In the genomic region with DNA sequence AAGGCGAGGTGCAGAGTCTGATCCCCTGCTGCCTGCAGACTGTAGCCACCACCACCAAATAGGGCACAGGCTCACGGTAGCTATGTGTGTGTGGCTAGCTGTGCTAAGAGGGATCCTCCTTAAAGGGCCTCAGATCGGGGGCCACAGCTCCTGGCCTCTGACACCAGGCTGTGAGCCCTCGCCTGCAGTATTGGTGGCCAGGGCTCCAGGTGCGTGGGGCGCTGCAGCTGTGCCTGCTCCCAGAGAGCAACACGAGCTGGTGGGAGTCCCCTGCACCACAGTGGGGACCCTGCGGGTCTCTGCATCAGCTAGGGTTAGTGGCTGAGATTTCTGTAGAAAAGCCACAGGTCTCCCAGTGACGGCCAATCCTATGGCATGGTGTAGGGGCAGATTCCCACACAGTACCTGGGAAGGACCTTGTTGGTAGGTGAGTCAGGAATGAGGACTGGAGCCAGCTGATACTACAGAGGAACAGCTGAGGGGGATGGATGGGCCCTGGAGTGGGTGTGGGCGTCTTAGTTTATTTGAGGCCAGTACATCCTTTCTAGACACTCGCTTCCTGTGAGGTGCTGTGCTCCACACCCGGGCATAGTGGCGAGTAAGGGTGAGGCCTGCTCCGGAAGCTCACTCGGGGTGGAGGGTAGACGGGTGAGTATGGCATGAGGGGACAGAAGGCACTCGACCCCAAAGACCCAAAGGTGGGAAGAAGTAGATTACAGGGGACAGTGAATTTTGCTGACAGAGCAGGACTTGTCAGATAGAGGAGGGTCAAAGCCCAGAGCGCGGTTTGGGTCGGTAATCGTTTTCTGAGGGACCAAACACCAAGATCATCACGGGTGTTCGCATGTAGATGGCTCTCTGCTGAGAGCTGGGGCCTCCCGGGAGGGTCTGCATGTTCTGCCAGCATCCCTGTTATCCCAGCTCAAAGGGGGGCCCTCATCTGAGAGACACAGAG, we compare ENCODE assay signal across 18 cellular contexts.
A peak's percentile ranks its signal among the peaks of the same experiment; 100 is the strongest.
DNase-seq lines count a peak whose midpoint lies in the region; ATAC-seq and TF ChIP-seq lines count a peak whose summit lies in the region.
"Had no signal": no experiment of that assay in that cellular context is flagged by ENCODE, and none has a peak within 500 bp of the region (broad histone marks: within the 10 kb centered on the region; RNA-seq: fewer than 3 reads in every experiment).

No MANE protein-coding gene starts in this region.

- H3K4me2 ChIP-seq in H9 (ENCODE audit: insufficient read depth, insufficient read length, low read length) (no peak overlapping the region), IMR-90 (ENCODE audit: low read depth, low read length) (no peak overlapping the region), mesenchymal stem cell (ENCODE audit: low read length, poor library complexity, severe bottlenecking) (no peak overlapping the region)
- H3K4me2 ChIP-seq: GM23338 had no signal

- in situ Hi-C loops in IMR-90 (cut with MboI; ENCODE audit: low sequenced_read_pairs): no loop called here

- no peak overlapping the region for H3K4me3 ChIP-seq in IMR-90 (ENCODE audit: insufficient read depth, low read depth, low read length)
- no peak overlapping the region for H3K4me3 ChIP-seq in mesenchymal stem cell (ENCODE audit: insufficient read depth in 1 of 2, low read depth in 1 of 2, low read length in 2 of 2)
- H3K4me3 ChIP-seq in sigmoid colon: no peak overlapping the region
- no peak overlapping the region for H3K4me3 ChIP-seq in spleen
- H3K4me3 ChIP-seq: GM23338 had no signal

- DNase-seq in H9: no peak
- DNase-seq in IMR-90: no peak
- DNase-seq in mesenchymal stem cell: no peak
- DNase-seq in sigmoid colon: peak; percentile 45
- DNase-seq in islet precursor cell: no peak
- no peak for DNase-seq in spleen
- DNase-seq: AML-193, DMS79, NCI-H1417 treated with DMSO at 0.1 percent for 48 hours, NCI-H1930, NCI-H226, NCI-H524, NCI-H82, RPMI8226, SHP77 treated with DMSO at 0.1 percent for 48 hours had no signal

- H3K27ac Mint-ChIP-seq in H9: peak overlapping the region; percentile 48 to 74 (median 59); a peak in 4 of 7 replicates
- H3K27ac Mint-ChIP-seq: GM23338 had no signal

- H3K27me3 Mint-ChIP-seq in H9 (ENCODE audit: low read depth): no peaks in the 10 kb centered on the region

- no peak overlapping the region for H3K18ac ChIP-seq in H9 (ENCODE audit: insufficient read length, low read depth, low read length)
- H3K18ac ChIP-seq in IMR-90 (ENCODE audit: low read depth, low read length): no peak overlapping the region
- H3K18ac ChIP-seq in mesenchymal stem cell (ENCODE audit: low read depth in 1 of 2, low read length in 2 of 2): no peak overlapping the region

- H3K36me3 Mint-ChIP-seq in H9 (ENCODE audit: insufficient read depth in 1 of 3, low read depth in 3 of 3): peaks cover 3 to 19% (median 7%) of the 10 kb centered on the region in 3 experiments; a peak in 5 of 7 replicates

- H3K9me3 Mint-ChIP-seq in H9: no peaks in the 10 kb centered on the region
- H3K9me3 Mint-ChIP-seq: GM23338 had no signal

- H2BK120ac ChIP-seq in H9 (ENCODE audit: low read depth, low read length, poor library complexity, severe bottlenecking) (no peak overlapping the region), IMR-90 (ENCODE audit: low read depth, low read length) (no peak overlapping the region), mesenchymal stem cell (ENCODE audit: low read depth, low read length) (no peak overlapping the region)

- no peak overlapping the region for H3K56ac ChIP-seq in H9 (ENCODE audit: insufficient read length, low read depth, low read length)
- no peak overlapping the region for H3K56ac ChIP-seq in IMR-90 (ENCODE audit: extremely low read depth, insufficient read depth, low read length)

- H2BK5ac ChIP-seq in H9 (ENCODE audit: insufficient read length, low read length) (no peak overlapping the region), IMR-90 (ENCODE audit: low read depth, low read length, poor library complexity, severe bottlenecking) (no peak overlapping the region), mesenchymal stem cell (ENCODE audit: low read depth, low read length, poor library complexity, severe bottlenecking) (no peak overlapping the region)

- intact Hi-C loops in IMR-90 (cut with micrococcal nuclease) (no loop called here), sigmoid colon (cut with DNase I) (loop anchor here (5.0 kb wide), 1 partner anchor 58 kb away; no protein-coding TSS in a partner anchor), spleen (cut with DNase I; ENCODE audit: low total_unique reads) (no loop called here)

- H3K79me2 ChIP-seq in H9 (ENCODE audit: insufficient read depth, low read length): no peaks in the 10 kb centered on the region; the same call in 1 of the 2 replicates

- H3K4me1 ChIP-seq in H9 (ENCODE audit: insufficient read depth, low read length) (no peaks in the 10 kb centered on the region; the same call in 1 of the 2 replicates), IMR-90 (ENCODE audit: control insufficient read depth, insufficient read depth, low read length) (peaks cover 9% of the 10 kb centered on the region), mesenchymal stem cell (ENCODE audit: control insufficient read depth, insufficient read depth, low read depth, low read length) (peaks cover 28% of the 10 kb centered on the region), sigmoid colon (peaks cover 0 to 10% (median 0%) of the 10 kb centered on the region in 4 donors), spleen (peaks cover 0 to 31% (median 26%) of the 10 kb centered on the region in 6 donors)

- H3K27ac ChIP-seq in H9 (ENCODE audit: insufficient read length, low read depth, low read length) (no peak overlapping the region), IMR-90 (ENCODE audit: insufficient read depth, low read length) (no peak overlapping the region), mesenchymal stem cell (ENCODE audit: low read length, poor library complexity, severe bottlenecking) (no peak overlapping the region), sigmoid colon (no peak overlapping the region), spleen (no peak overlapping the region)
- H3K27ac ChIP-seq: C4-2B had no signal

- H3K4ac ChIP-seq in H9 (ENCODE audit: low read depth, low read length) (no peak overlapping the region), IMR-90 (ENCODE audit: low read depth, low read length) (no peak overlapping the region), mesenchymal stem cell (ENCODE audit: low read depth in 1 of 2, low read length in 2 of 2) (no peak overlapping the region)

- H3K9me3 ChIP-seq in H9 (ENCODE audit: control insufficient read depth, low read depth, low read length) (no peaks in the 10 kb centered on the region), IMR-90 (ENCODE audit: control insufficient read depth, insufficient read depth, low read length) (no peaks in the 10 kb centered on the region), mesenchymal stem cell (ENCODE audit: control insufficient read depth, low read length) (no peaks in the 10 kb centered on the region), sigmoid colon (no peaks in the 10 kb centered on the region), spleen (no peaks in the 10 kb centered on the region)

- H3K27me3 ChIP-seq in H9 (ENCODE audit: insufficient read depth, low read length) (no peaks in the 10 kb centered on the region), IMR-90 (ENCODE audit: control insufficient read depth, insufficient read depth, low read length) (no peaks in the 10 kb centered on the region), mesenchymal stem cell (ENCODE audit: control insufficient read depth in 1 of 2, insufficient read depth in 1 of 2, low read length in 2 of 2) (no peaks in the 10 kb centered on the region), sigmoid colon (no peaks in the 10 kb centered on the region), spleen (replicated peaks in 1 of 7) (no peaks in the 10 kb centered on the region)

- TF ChIP-seq POLR2A in IMR-90 (IDR thresholded peaks at IDR 0.05; ENCODE audit: low read depth, low read length) (no peak), sigmoid colon (IDR thresholded peaks at IDR 0.05) (no peak), spleen (IDR thresholded peaks at IDR 0.05) (no peak)

- no peak overlapping the region for H3K9ac ChIP-seq in H9 (ENCODE audit: extremely low read depth, insufficient read length, low read length)
- H3K9ac ChIP-seq in IMR-90 (ENCODE audit: low read depth, low read length): no peak overlapping the region
- H3K9ac ChIP-seq in mesenchymal stem cell (ENCODE audit: low read length): no peak overlapping the region

- no peak overlapping the region for H3K23ac ChIP-seq in H9 (ENCODE audit: insufficient read length, low read depth, low read length)
- H3K23ac ChIP-seq in IMR-90 (ENCODE audit: low read depth, low read length): no peak overlapping the region
- H3K23ac ChIP-seq in mesenchymal stem cell (ENCODE audit: low read length in 2 of 2): no peak overlapping the region

- CTCF ChIA-PET in IMR-90 (lab: Yijun Ruan, JAX): no interaction called here

- H4K91ac ChIP-seq in H9 (ENCODE audit: insufficient read length, low read depth, low read length): no peak overlapping the region
- no peak overlapping the region for H4K91ac ChIP-seq in IMR-90 (ENCODE audit: insufficient read depth, low read depth, low read length)
- no peak overlapping the region for H4K91ac ChIP-seq in mesenchymal stem cell (ENCODE audit: low read length)

- H4K20me1 ChIP-seq in H9 (ENCODE audit: control insufficient read depth, insufficient read depth, insufficient read length): no peaks in the 10 kb centered on the region
- H4K20me1 ChIP-seq in IMR-90 (ENCODE audit: insufficient read depth, low read length): peaks cover 7% of the 10 kb centered on the region

- no peak overlapping the region for H2BK12ac ChIP-seq in H9 (ENCODE audit: insufficient read length, low read depth, low read length)
- no peak overlapping the region for H2BK12ac ChIP-seq in mesenchymal stem cell (ENCODE audit: low read length in 2 of 2)

- TF ChIP-seq RAD21 in IMR-90 (IDR thresholded peaks at IDR 0.05; ENCODE audit: low read length): no peak

- ATAC-seq in IMR-90 (ENCODE audit: low read depth) (no peak), HG02678 (IDR thresholded peaks at IDR 0.05; ENCODE audit: unreplicated experiment) (no peak)
- ATAC-seq: GM23338 had no signal

- dilution Hi-C loops in IMR-90 (cut with HindIII; ENCODE audit: low sequenced_read_pairs, unreplicated experiment): no loop called here

- no peak for TF ChIP-seq CTCF in H9 (conservative IDR thresholded peaks at IDR 0.05)
- no peak for TF ChIP-seq CTCF in IMR-90 (conservative IDR thresholded peaks at IDR 0.05; ENCODE audit: low read depth, low read length)
- TF ChIP-seq CTCF in sigmoid colon (IDR thresholded peaks at IDR 0.05): no peak
- no peak for TF ChIP-seq CTCF in spleen (IDR thresholded peaks at IDR 0.05 in 8 of 11, conservative IDR thresholded peaks at IDR 0.05 in 3 of 11)

- no TSS peak for BruUV-seq in IMR-90 (replicated peaks; lab: Mats Ljungman, UMichigan)

- H3K23me2 ChIP-seq in H9 (ENCODE audit: insufficient read length, low read depth, low read length, poor library complexity, severe bottlenecking): no peaks in the 10 kb centered on the region

- H3K79me1 ChIP-seq in H9 (ENCODE audit: insufficient read depth, low read depth, low read length, poor library complexity, severe bottlenecking) (no peaks in the 10 kb centered on the region), IMR-90 (ENCODE audit: low read depth in 1 of 2, low read length in 2 of 2) (peaks cover 3 to 24% of the 10 kb centered on the region in 2 experiments; a peak in 3 of 4 replicates), mesenchymal stem cell (replicated peaks; ENCODE audit: low read length, poor library complexity, severe bottlenecking) (peaks cover 48% of the 10 kb centered on the region)

- H3T11ph ChIP-seq in H9 (ENCODE audit: low read length): no peak overlapping the region

- H3K4me3 Mint-ChIP-seq in H9: no peak overlapping the region
- H3K4me3 Mint-ChIP-seq: GM23338 had no signal

- peaks cover 24% of the 10 kb centered on the region; the same call in 1 of the 2 replicates for H3K9me1 ChIP-seq in IMR-90 (ENCODE audit: insufficient read depth, low read length)

- no peak overlapping the region for H2AK5ac ChIP-seq in H9 (ENCODE audit: insufficient read length, low read length)
- no peak overlapping the region for H2AK5ac ChIP-seq in IMR-90 (ENCODE audit: low read depth, low read length)
- no peak overlapping the region for H2AK5ac ChIP-seq in mesenchymal stem cell (ENCODE audit: low read length, severe bottlenecking)

- no peak overlapping the region for H2BK20ac ChIP-seq in H9 (ENCODE audit: low read depth, low read length, poor library complexity, severe bottlenecking)
- no peak overlapping the region for H2BK20ac ChIP-seq in IMR-90 (ENCODE audit: low read depth, low read length)

- H2AK9ac ChIP-seq in IMR-90 (replicated peaks; ENCODE audit: low read depth, low read length, poor library complexity): no peak overlapping the region

- no peak overlapping the region for H2BK15ac ChIP-seq in H9 (ENCODE audit: low read depth, low read length)
- H2BK15ac ChIP-seq in IMR-90 (ENCODE audit: low read depth, low read length): no peak overlapping the region
- H2BK15ac ChIP-seq in mesenchymal stem cell (ENCODE audit: low read depth, poor library complexity, severe bottlenecking): no peak overlapping the region

- peaks cover 14 to 15% of the 10 kb centered on the region in 2 experiments for H3K4me1 Mint-ChIP-seq in H9

- H3K36me3 ChIP-seq in IMR-90 (ENCODE audit: control insufficient read depth, insufficient read depth, low read length): peaks cover 18% of the 10 kb centered on the region
- peaks cover 34 to 45% of the 10 kb centered on the region in 2 experiments for H3K36me3 ChIP-seq in mesenchymal stem cell (ENCODE audit: control insufficient read depth in 1 of 2, insufficient read depth in 2 of 2, low read depth in 1 of 2, low read length in 2 of 2)
- H3K36me3 ChIP-seq in sigmoid colon: peaks cover 0 to 19% (median 6%) of the 10 kb centered on the region in 4 donors
- H3K36me3 ChIP-seq in spleen: peaks cover 4 to 76% (median 39%) of the 10 kb centered on the region in 6 donors

- no peak overlapping the region for H2AFZ ChIP-seq in H9 (ENCODE audit: low read length)
- H2AFZ ChIP-seq in IMR-90 (replicated peaks; ENCODE audit: low read length, poor library complexity): no peak overlapping the region
- H2AFZ ChIP-seq in mesenchymal stem cell (ENCODE audit: low read depth, low read length): no peak overlapping the region
- H2AFZ ChIP-seq: GM23338 had no signal

- no peak for TF ChIP-seq EP300 in sigmoid colon (IDR thresholded peaks at IDR 0.05)

- no peak overlapping the region for H4K5ac ChIP-seq in H9 (ENCODE audit: insufficient read length, low read depth, low read length)
- H4K5ac ChIP-seq in IMR-90 (ENCODE audit: low read depth, low read length): no peak overlapping the region

- H4K8ac ChIP-seq in H9 (replicated peaks; ENCODE audit: insufficient read length, low read depth, low read length) (no peak overlapping the region), IMR-90 (ENCODE audit: low read depth in 2 of 2, low read length in 2 of 2) (no peak overlapping the region), mesenchymal stem cell (ENCODE audit: low read length) (peak overlapping the region; percentile 4)

- H3K14ac ChIP-seq in H9 (ENCODE audit: insufficient read depth, low read length) (no peak overlapping the region; the same call in 1 of the 2 replicates), IMR-90 (replicated peaks; ENCODE audit: low read depth, low read length) (no peak overlapping the region), mesenchymal stem cell (ENCODE audit: low read length in 2 of 2) (no peak overlapping the region)

- POLR2A ChIA-PET in IMR-90 (lab: Charles Lee; ENCODE audit: unreplicated experiment): no interaction called here

- WGBS in H9 (ENCODE audit: extremely low coverage, insufficient read length, low lambda C conversion rate): no CpG with 5 or more reads among the region's 24 CpGs
- WGBS in IMR-90 (ENCODE audit: extremely low coverage in 2 of 2, insufficient read length in 1 of 2), 2 experiments: 92% methylated on average over 8 of the region's 24 CpGs; no CpG with 5 or more reads in 1 of the 2 experiments
- WGBS in mesenchymal stem cell: 96% methylated on average over 24 of the region's 24 CpGs
- WGBS in sigmoid colon, 2 donors: 95 to 96% methylated on average over 24 of the region's 24 CpGs
- 91 to 96% (median 93%) methylated on average over 22 to 24 of the region's 24 CpGs for WGBS in spleen, 5 donors
